In genomic region chr3:155753038-155753647, GRCh38 we compare ENCODE assay signal across 7 cellular contexts. TPM values are rescaled to one million over a fixed set of nuclear protein-coding genes. Genes with fewer than 3 reads are reported as not detected.
DNase-seq lines count a peak whose midpoint lies in the region; ATAC-seq and TF ChIP-seq lines count a peak whose summit lies in the region.

No MANE protein-coding gene starts in this region.

- H3K4me3 ChIP-seq in Peyer's patch: no peak overlapping the region

- no peak overlapping the region for H3K27ac ChIP-seq in Peyer's patch

- ATAC-seq in HG03520 (IDR thresholded peaks at IDR 0.05; ENCODE audit: unreplicated experiment): peak; percentile 50
- no peak for ATAC-seq in GM21576 (IDR thresholded peaks at IDR 0.05; ENCODE audit: unreplicated experiment)
- ATAC-seq in GM21526 (IDR thresholded peaks at IDR 0.05; ENCODE audit: low FRiP score, unreplicated experiment): no peak
- ATAC-seq in GM19452 (IDR thresholded peaks at IDR 0.05; ENCODE audit: unreplicated experiment): no peak

- H3K27me3 ChIP-seq in Peyer's patch: no peaks in the 10 kb centered on the region

- no peak for TF ChIP-seq POLR2A in Peyer's patch (IDR thresholded peaks at IDR 0.05)

- no peaks in the 10 kb centered on the region for H3K36me3 ChIP-seq in Peyer's patch

- TF ChIP-seq CTCF in Peyer's patch (IDR thresholded peaks at IDR 0.05): peak in 4 of 6 experiments; percentile 22 to 55 (median 48)

- DNase-seq in GF-D8 (lab: John Stamatoyannopoulos, UW): peak; percentile 15
- no peak for DNase-seq in Peyer's patch
- DNase-seq in foreskin melanocyte: peak; percentile 24

- H3K9me3 ChIP-seq in Peyer's patch: no peaks in the 10 kb centered on the region

- H3K4me1 ChIP-seq in Peyer's patch: no peaks in the 10 kb centered on the region

RNA-seq across cellular contexts. Expression of gene PLCH1, which starts 8.3 kb away (rescaled TPM):
- total RNA-seq in Peyer's patch: 10 to 100 TPM in 3 of 4 donors, 1 to 10 TPM in 1; 8.3 to 19.1 (median 12.7) TPM

RNA-seq across cellular contexts. Expression of gene C3orf33, which starts 52.9 kb away (rescaled TPM):
- 1 to 10 TPM in 3 of 4 donors, not detected in 1; 1.9 to 5.8 (median 3.9) TPM for total RNA-seq in Peyer's patch

Comparison
In these comparisons a context has a peak if more than half of its experiments do, and no peak if none do; other contexts are left out.
1. DNase-seq: peak in GF-D8 (single experiment) and foreskin melanocyte (single experiment); none in Peyer's patch (0 of 3).